8 cellular contexts compared by ENCODE assay signal in the genomic region with DNA sequence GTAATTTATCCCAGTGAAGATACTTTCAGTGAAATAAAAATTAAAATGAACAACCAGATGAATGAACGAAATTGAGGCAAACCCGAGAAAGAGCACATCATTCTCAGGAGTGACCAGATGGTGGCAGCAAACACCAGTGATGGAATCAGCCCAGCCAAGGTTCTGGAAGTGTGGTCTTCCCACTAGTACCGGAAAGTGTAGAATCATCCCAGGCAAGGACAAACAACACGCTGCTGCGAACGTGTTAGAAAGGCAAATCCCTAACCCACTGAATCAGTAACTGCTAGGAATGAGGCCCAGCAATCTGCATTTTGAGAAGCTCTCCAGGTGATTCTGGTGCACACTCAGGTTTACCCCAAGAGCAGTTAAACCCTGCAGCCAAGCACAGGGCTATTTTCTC. TPM values are rescaled to one million over a fixed set of nuclear protein-coding genes. Genes with fewer than 3 reads are reported as not detected.
DNase-seq lines count a peak whose midpoint lies in the region; ATAC-seq lines count a peak whose summit lies in the region.

No MANE protein-coding gene starts in this region.

- CTCF ChIA-PET in activated CD4-positive, alpha-beta T cell treated with anti-CD3 and anti-CD28 coated beads, Interleukin-2, amount 10 ng/mL, durations not matched to agents 7 days and 5 days (lab: Charles Lee): interaction anchor here (0.8 to 1.0 kb wide), 3 partner anchors 12 to 119 kb away, joined by 3 read pairs; no protein-coding TSS in a partner anchor

- no peaks in the 10 kb centered on the region for H3K4me1 Mint-ChIP-seq in activated CD4-positive, alpha-beta T cell treated with anti-CD3 and anti-CD28 coated beads, Interleukin-2, amount 10 ng/mL, durations not matched to agents 7 days and 5 days

- POLR2A ChIA-PET in activated CD4-positive, alpha-beta T cell treated with anti-CD3 and anti-CD28 coated beads, Interleukin-2, amount 10 ng/mL, durations not matched to agents 7 days and 5 days (lab: Charles Lee): no interaction called here

- DNase-seq in activated CD4-positive, alpha-beta T cell treated with anti-CD3 and anti-CD28 coated beads, Interleukin-2, amount 10 ng/mL, durations not matched to agents 7 days and 5 days: peak; percentile 37
- no peak for DNase-seq in activated CD4-positive, alpha-beta T cell treated with anti-CD3 and anti-CD28 coated beads, Interleukin-2, amount 50 U/mL, for 4 hours
- DNase-seq in KG1 (lab: John Stamatoyannopoulos, UW) (peak; percentile 19), SJCRH30 (peak; percentile 11 to 64), myocyte (ENCODE audit: low read depth) (peak; percentile 65)

- no peak overlapping the region for H3K27ac Mint-ChIP-seq in activated CD4-positive, alpha-beta T cell treated with anti-CD3 and anti-CD28 coated beads, Interleukin-2, amount 10 ng/mL, durations not matched to agents 7 days and 5 days

- H3K36me3 Mint-ChIP-seq in activated CD4-positive, alpha-beta T cell treated with anti-CD3 and anti-CD28 coated beads, Interleukin-2, amount 10 ng/mL, durations not matched to agents 7 days and 5 days (ENCODE audit: low read depth): no peaks in the 10 kb centered on the region

- ATAC-seq in esophagus mucosa (peak; percentile 27), GM18498 (IDR thresholded peaks at IDR 0.05; ENCODE audit: unreplicated experiment) (no peak), HG02870 (IDR thresholded peaks at IDR 0.05; ENCODE audit: unreplicated experiment) (no peak)

- H3K27me3 ChIP-seq in SJCRH30: peaks cover 4% of the 10 kb centered on the region; the same call in 1 of the 2 replicates

- no peak overlapping the region for H3K4me3 Mint-ChIP-seq in activated CD4-positive, alpha-beta T cell treated with anti-CD3 and anti-CD28 coated beads, Interleukin-2, amount 10 ng/mL, durations not matched to agents 7 days and 5 days

- H3K9me3 Mint-ChIP-seq in activated CD4-positive, alpha-beta T cell treated with anti-CD3 and anti-CD28 coated beads, Interleukin-2, amount 10 ng/mL, durations not matched to agents 7 days and 5 days: no peaks in the 10 kb centered on the region

- H3K27me3 Mint-ChIP-seq in activated CD4-positive, alpha-beta T cell treated with anti-CD3 and anti-CD28 coated beads, Interleukin-2, amount 10 ng/mL, durations not matched to agents 7 days and 5 days: peaks cover 7% of the 10 kb centered on the region

- no peak overlapping the region for H3K4me3 ChIP-seq in SJCRH30

- H3K27ac ChIP-seq in SJCRH30: no peak overlapping the region

- no peaks in the 10 kb centered on the region for H3K4me1 ChIP-seq in SJCRH30

- no peaks in the 10 kb centered on the region for H3K36me3 ChIP-seq in SJCRH30

- no peaks in the 10 kb centered on the region for H3K9me3 ChIP-seq in SJCRH30 (replicated peaks)

RNA-seq across cellular contexts. Expression of gene SLC18A3, which starts 15.5 kb away (rescaled TPM):
- not detected for total RNA-seq in activated CD4-positive, alpha-beta T cell treated with anti-CD3 and anti-CD28 coated beads, Interleukin-2, amount 10 ng/mL, durations not matched to agents 7 days and 5 days
- total RNA-seq in SJCRH30 (2014; rRNA removed; shearing (Covaris generic)): not detected in 2 replicates
- not detected for total RNA-seq in esophagus mucosa
- total RNA-seq in myocyte: not detected in 2 replicates
- polyA plus RNA-seq in myocyte (2012): not detected

RNA-seq across cellular contexts. Expression of gene CHAT, which starts 19.2 kb away (rescaled TPM):
- total RNA-seq in activated CD4-positive, alpha-beta T cell treated with anti-CD3 and anti-CD28 coated beads, Interleukin-2, amount 10 ng/mL, durations not matched to agents 7 days and 5 days: not detected
- not detected in 2 replicates for total RNA-seq in SJCRH30 (2014; rRNA removed; shearing (Covaris generic))
- total RNA-seq in esophagus mucosa (not detected), myocyte (not detected in 2 replicates)
- polyA plus RNA-seq in myocyte (2012): not detected

RNA-seq across cellular contexts. Expression of gene ERCC6, which starts 55.7 kb away (rescaled TPM):
- 10 to 100 TPM; 16.8 to 19.4 TPM for total RNA-seq in activated CD4-positive, alpha-beta T cell treated with anti-CD3 and anti-CD28 coated beads, Interleukin-2, amount 10 ng/mL, durations not matched to agents 7 days and 5 days
- 5.7 and 7.1 TPM in 2 replicates for total RNA-seq in SJCRH30 (2014; rRNA removed; shearing (Covaris generic))
- total RNA-seq in esophagus mucosa (19.0 TPM), myocyte (11.2 and 11.8 TPM in 2 replicates)
- 10.3 TPM for polyA plus RNA-seq in myocyte (2012)

Comparison
In these comparisons a context has a peak if more than half of its experiments do, and no peak if none do; other contexts are left out.
1. DNase-seq: peak in activated CD4-positive, alpha-beta T cell treated with anti-CD3 and anti-CD28 coated beads, Interleukin-2, amount 10 ng/mL, durations not matched to agents 7 days and 5 days (single experiment), KG1 (single experiment), SJCRH30 (2 of 2) and myocyte (single experiment); none in activated CD4-positive, alpha-beta T cell treated with anti-CD3 and anti-CD28 coated beads, Interleukin-2, amount 50 U/mL, for 4 hours (0 of 2).